ENCODE assay signal across 23 cellular contexts in genomic region chr1:201088395-201088794, GRCh38. TPM values are rescaled to one million over a fixed set of nuclear protein-coding genes. Genes with fewer than 3 reads are reported as not detected.
"Had no signal": no experiment of that assay in that cellular context is flagged by ENCODE, and none has a peak within 500 bp of the region (broad histone marks: within the 10 kb centered on the region; RNA-seq: fewer than 3 reads in every experiment).

No MANE protein-coding gene starts in this region.

- H3K36me3 ChIP-seq: MG63 had no signal

- ATAC-seq: Panc1, T-cell had no signal

- H3K27ac ChIP-seq: RWPE1 had no signal

- H3K9me3 ChIP-seq: MG63, SK-N-SH had no signal

- DNase-seq: IMR-90, MG63, NCI-H1092, NCI-H1105 treated with DMSO at 0.1 percent for 48 hours, NCI-H1417 treated with DMSO at 0.1 percent for 48 hours, NCI-H146, NCI-H1694 treated with DMSO at 0.1 percent for 48 hours, NCI-H2029, NCI-H2171 treated with DMSO at 0.1 percent for 48 hours, NCI-H345, NCI-H446 treated with DMSO at 0.1 percent for 48 hours, NCI-H524, NCI-H526 treated with DMSO at 0.1 percent for 48 hours, NCI-H774, SHP77, SK-N-SH, SW 1271, T-cell had no signal

- H3K9ac ChIP-seq: SK-N-SH had no signal

- H3K4me3 ChIP-seq: MG63 had no signal

- H3K4me2 ChIP-seq: SK-N-SH had no signal

RNA-seq across cellular contexts. Expression of gene CACNA1S, which starts 23.8 kb away (rescaled TPM):
- total RNA-seq: HT-29, IMR-90, SK-MEL-5, T-cell had no signal
- polyA plus RNA-seq: IMR-90, SK-N-SH had no signal

RNA-seq across cellular contexts. Expression of gene ASCL5, which starts 38.6 kb away (rescaled TPM):
- total RNA-seq: HT-29, IMR-90, LHCN-M2, SK-MEL-5 had no signal
- polyA plus RNA-seq: IMR-90, SK-N-SH had no signal
